In the genomic region with DNA sequence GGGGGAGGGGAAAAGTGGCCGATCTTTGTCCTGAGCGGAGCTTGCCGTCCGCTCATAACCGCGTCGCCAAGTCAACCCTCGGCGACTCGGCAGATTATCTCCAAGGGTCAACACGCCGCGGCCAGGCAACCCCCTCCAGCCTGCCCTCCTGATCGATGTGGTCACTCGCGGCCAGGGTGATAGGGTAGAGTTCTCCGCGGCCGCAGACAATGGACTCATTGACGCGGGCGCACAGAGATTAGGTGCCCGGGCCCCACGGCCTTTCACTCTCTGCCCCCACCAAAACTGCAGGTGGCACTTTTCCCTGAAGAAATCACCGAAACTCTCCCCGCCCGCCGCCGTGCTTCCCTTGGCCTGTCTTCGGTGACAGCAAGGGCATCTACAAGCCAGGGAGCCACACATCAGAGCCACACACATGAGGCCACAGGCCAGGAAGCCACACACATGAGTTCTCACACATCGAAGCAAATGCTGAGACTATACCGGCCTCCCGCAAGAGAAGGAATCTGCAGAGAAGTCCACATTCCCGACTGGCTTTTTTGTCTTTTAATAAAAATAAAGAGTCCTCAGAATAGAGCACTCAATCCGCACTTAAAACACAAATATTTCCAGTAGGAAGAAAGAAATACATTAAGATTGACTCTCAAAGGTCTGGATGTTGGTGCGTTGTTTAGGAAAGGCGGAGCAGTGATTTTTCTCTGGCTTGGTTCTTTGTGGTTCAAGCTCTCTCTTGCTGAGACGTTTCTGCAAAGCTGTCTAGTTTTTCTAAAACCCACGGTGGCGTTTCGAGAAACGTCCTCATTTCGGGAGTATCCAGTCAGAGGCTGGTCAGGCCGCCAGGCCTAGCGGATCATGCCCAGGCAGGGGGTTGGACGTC, we compare ENCODE assay signal across 1 cellular context.
TF ChIP-seq lines count a peak whose summit lies in the region.

No MANE protein-coding gene starts in this region.

TF ChIP-seq in HepG2, 621 proteins besides CTCF, POLR2A, EP300 and RAD21 (continued from another document):
- TF ChIP-seq, protein P1, sequence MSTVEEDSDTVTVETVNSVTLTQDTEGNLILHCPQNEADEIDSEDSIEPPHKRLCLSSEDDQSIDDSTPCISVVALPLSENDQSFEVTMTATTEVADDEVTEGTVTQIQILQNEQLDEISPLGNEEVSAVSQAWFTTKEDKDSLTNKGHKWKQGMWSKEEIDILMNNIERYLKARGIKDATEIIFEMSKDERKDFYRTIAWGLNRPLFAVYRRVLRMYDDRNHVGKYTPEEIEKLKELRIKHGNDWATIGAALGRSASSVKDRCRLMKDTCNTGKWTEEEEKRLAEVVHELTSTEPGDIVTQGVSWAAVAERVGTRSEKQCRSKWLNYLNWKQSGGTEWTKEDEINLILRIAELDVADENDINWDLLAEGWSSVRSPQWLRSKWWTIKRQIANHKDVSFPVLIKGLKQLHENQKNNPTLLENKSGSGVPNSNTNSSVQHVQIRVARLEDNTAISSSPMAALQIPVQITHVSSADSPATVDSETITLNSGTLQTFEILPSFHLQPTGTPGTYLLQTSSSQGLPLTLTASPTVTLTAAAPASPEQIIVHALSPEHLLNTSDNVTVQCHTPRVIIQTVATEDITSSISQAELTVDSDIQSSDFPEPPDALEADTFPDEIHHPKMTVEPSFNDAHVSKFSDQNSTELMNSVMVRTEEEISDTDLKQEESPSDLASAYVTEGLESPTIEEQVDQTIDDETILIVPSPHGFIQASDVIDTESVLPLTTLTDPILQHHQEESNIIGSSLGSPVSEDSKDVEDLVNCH (CRISPR knock-in tag; IDR thresholded peaks at IDR 0.05), result no peak
- TF ChIP-seq, protein P2, sequence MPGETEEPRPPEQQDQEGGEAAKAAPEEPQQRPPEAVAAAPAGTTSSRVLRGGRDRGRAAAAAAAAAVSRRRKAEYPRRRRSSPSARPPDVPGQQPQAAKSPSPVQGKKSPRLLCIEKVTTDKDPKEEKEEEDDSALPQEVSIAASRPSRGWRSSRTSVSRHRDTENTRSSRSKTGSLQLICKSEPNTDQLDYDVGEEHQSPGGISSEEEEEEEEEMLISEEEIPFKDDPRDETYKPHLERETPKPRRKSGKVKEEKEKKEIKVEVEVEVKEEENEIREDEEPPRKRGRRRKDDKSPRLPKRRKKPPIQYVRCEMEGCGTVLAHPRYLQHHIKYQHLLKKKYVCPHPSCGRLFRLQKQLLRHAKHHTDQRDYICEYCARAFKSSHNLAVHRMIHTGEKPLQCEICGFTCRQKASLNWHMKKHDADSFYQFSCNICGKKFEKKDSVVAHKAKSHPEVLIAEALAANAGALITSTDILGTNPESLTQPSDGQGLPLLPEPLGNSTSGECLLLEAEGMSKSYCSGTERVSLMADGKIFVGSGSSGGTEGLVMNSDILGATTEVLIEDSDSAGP (CRISPR knock-in tag; IDR thresholded peaks at IDR 0.05; ENCODE audit: borderline replicate concordance), result no peak
- TF ChIP-seq SP4 (CRISPR knock-in tag; IDR thresholded peaks at IDR 0.05), result peak; percentile 28; the same call in 1 of the 2 replicates
- no peak for TF ChIP-seq DMAP1 (CRISPR knock-in tag; IDR thresholded peaks at IDR 0.05)
- peak; percentile 92; the same call in 1 of the 2 replicates for TF ChIP-seq MTA1 (CRISPR knock-in tag; IDR thresholded peaks at IDR 0.05; ENCODE audit: borderline replicate concordance)
- no peak for TF ChIP-seq HMG20A (CRISPR knock-in tag; IDR thresholded peaks at IDR 0.05; ENCODE audit: borderline replicate concordance)
- TF ChIP-seq KAT2B (IDR thresholded peaks at IDR 0.05; ENCODE audit: borderline replicate concordance, low read depth, low read length), result no peak
- TF ChIP-seq ARHGAP35 (CRISPR knock-in tag; IDR thresholded peaks at IDR 0.05; ENCODE audit: borderline replicate concordance), result no peak
